In genomic region chr11:67606477-67607295, GRCh38 we compare ENCODE assay signal across 8 cellular contexts. TPM values are rescaled to one million over a fixed set of nuclear protein-coding genes. Genes with fewer than 3 reads are reported as not detected.
A peak's percentile ranks its signal among the peaks of the same experiment; 100 is the strongest.
DNase-seq lines count a peak whose midpoint lies in the region; ATAC-seq and TF ChIP-seq lines count a peak whose summit lies in the region.

NDUFV1 (plus strand) TSS chr11:67606936; CDS start chr11:67607005, 69 bp downstream.

- H3K9ac ChIP-seq in HUES48 (ENCODE audit: low read depth, low read length) (peak within 1 kb of the TSS; percentile 56), NT2/D1 (ENCODE audit: insufficient read length, low read depth) (peak within 1 kb of the TSS; percentile 96), endocrine pancreas (ENCODE audit: control insufficient read depth, insufficient read depth, low read length) (peak within 1 kb of the TSS; percentile 96)

- no peaks in the 10 kb centered on the region for H3K9me3 ChIP-seq in HUES48 (ENCODE audit: control insufficient read depth, insufficient read depth, low read length)
- peaks cover 13% of the 10 kb centered on the region for H3K9me3 ChIP-seq in NT2/D1 (ENCODE audit: insufficient read depth, low read length)
- no peaks in the 10 kb centered on the region for H3K9me3 ChIP-seq in endocrine pancreas (ENCODE audit: control insufficient read depth, low read length)

- peak; percentile 83 for TF ChIP-seq CTCF in mesothelial cell of epicardium (IDR thresholded peaks at IDR 0.05; ENCODE audit: unreplicated experiment)

- H3K4me3 ChIP-seq in HUES48 (ENCODE audit: low read depth, low read length): peak within 1 kb of the TSS; percentile 98
- peak within 1 kb of the TSS; percentile 98 for H3K4me3 ChIP-seq in NT2/D1 (ENCODE audit: insufficient read length, low read depth)
- peak within 1 kb of the TSS; percentile 71 for H3K4me3 ChIP-seq in endocrine pancreas (ENCODE audit: control insufficient read depth, insufficient read depth, low read length)

- H3K36me3 ChIP-seq in HUES48 (ENCODE audit: control insufficient read depth, insufficient read depth, low read length) (peaks cover 34% of the 10 kb centered on the region), NT2/D1 (ENCODE audit: insufficient read depth, insufficient read length, low read length) (peaks cover 36% of the 10 kb centered on the region), endocrine pancreas (ENCODE audit: control insufficient read depth, insufficient read depth, low read length) (peaks cover 2% of the 10 kb centered on the region)

- H3K36me3 Mint-ChIP-seq in mesothelial cell of epicardium: no peaks in the 10 kb centered on the region

- DNase-seq in Caki2 (ENCODE audit: low read depth) (peak; percentile 86), NT2/D1 (ENCODE audit: low read depth, low spot score) (peak; percentile 95), mesothelial cell of epicardium (ENCODE audit: low spot score in 2 of 2, unreplicated experiment in 2 of 2) (peak; percentile 93 to 95)
- peak; percentile 85 for DNase-seq in activated CD8-positive, alpha-beta memory T cell treated with anti-CD3 and anti-CD28 coated beads, Interleukin-2, amount 50 U/mL, for 1 hour (ENCODE audit: extremely low read depth)
- DNase-seq in stimulated activated CD8-positive, alpha-beta memory T cell treated with anti-CD3 and anti-CD28 coated beads, Interleukin-15, amount 100 ng/mL, for 48 hours (ENCODE audit: low read depth in 2 of 2): peak; percentile 95

- in situ Hi-C loops in Caki2 (cut with HindIII; ENCODE audit: low pct_unique_long_range_greater_than_20kb, low sequenced_read_pairs): no loop called here

- peaks cover 4% of the 10 kb centered on the region for H3K9me3 Mint-ChIP-seq in mesothelial cell of epicardium

- H3K4me1 Mint-ChIP-seq in mesothelial cell of epicardium: peaks cover 9% of the 10 kb centered on the region

- H3K4me3 Mint-ChIP-seq in mesothelial cell of epicardium: peak within 1 kb of the TSS; percentile 85

- H3K4me1 ChIP-seq in HUES48 (ENCODE audit: control insufficient read depth, insufficient read depth, low read length) (peaks cover 34% of the 10 kb centered on the region), NT2/D1 (ENCODE audit: insufficient read depth, insufficient read length) (peaks cover 21% of the 10 kb centered on the region), endocrine pancreas (ENCODE audit: control insufficient read depth, insufficient read depth, low read length) (no peaks in the 10 kb centered on the region)

- no peaks in the 10 kb centered on the region for H3K27me3 Mint-ChIP-seq in mesothelial cell of epicardium (ENCODE audit: low read depth)

- peak; percentile 88 for ATAC-seq in GM21367 (IDR thresholded peaks at IDR 0.05; ENCODE audit: unreplicated experiment)

- H3K27me3 ChIP-seq in HUES48 (ENCODE audit: control insufficient read depth, insufficient read depth, low read length) (no peaks in the 10 kb centered on the region), NT2/D1 (ENCODE audit: insufficient read depth, insufficient read length) (no peaks in the 10 kb centered on the region), endocrine pancreas (ENCODE audit: control insufficient read depth, insufficient read depth, low read length) (no peaks in the 10 kb centered on the region)

- H3K27ac Mint-ChIP-seq in mesothelial cell of epicardium: peak within 1 kb of the TSS; percentile 95

- H3K27ac ChIP-seq in HUES48 (ENCODE audit: low read depth, low read length): no peak within 1 kb of the TSS

RNA-seq across cellular contexts. Expression of gene NDUFV1, which starts in this region (rescaled TPM):
- total RNA-seq in Caki2 (2014; rRNA removed; shearing (Covaris generic); ENCODE audit: low replicate concordance): 237 and 239 TPM in 2 replicates
- 179 to 187 TPM (median 180 TPM) in 3 replicates for total RNA-seq in mesothelial cell of epicardium
